35 cellular contexts compared by ENCODE assay signal in the genomic region with DNA sequence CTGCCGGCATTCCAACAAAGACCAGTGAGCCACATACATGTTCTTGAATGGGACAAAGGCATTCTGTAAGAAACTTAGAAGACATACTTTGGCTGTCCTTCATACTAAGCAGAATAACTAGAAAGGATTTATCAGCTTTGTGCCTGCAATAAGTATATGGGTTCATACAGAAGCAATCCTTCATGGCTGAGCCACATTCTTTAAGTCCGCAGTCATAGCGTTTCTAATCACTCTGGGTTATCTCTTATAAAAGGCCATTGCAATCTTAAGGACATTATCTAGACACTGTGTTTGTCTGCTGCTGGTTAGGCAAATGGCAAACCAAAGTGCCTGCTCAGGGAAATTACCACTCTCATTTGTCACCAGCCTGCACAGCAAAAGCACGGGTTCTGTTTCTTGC.
"Had no signal": no experiment of that assay in that cellular context is flagged by ENCODE, and none has a peak within 500 bp of the region (broad histone marks: within the 10 kb centered on the region; RNA-seq: fewer than 3 reads in every experiment).

No MANE protein-coding gene starts in this region.

- H3K4me3 ChIP-seq: MG63 had no signal

- H3K9ac ChIP-seq: KMS-11 had no signal

- H3K36me3 ChIP-seq: MG63 had no signal

- H3K9me3 ChIP-seq: MG63 had no signal

- H3K27ac ChIP-seq: KMS-11 had no signal

- H3K27me3 ChIP-seq: MG63 had no signal

- DNase-seq: Karpas-422, Kasumi-1, KBM-7, KG1, MG63, MM.1S, MV-4-11, NCI-H1048, NCI-H1092, NCI-H1092 treated with DMSO at 0.1 percent for 48 hours, NCI-H1105, NCI-H1105 treated with DMSO at 0.1 percent for 48 hours, NCI-H1417, NCI-H1417 treated with DMSO at 0.1 percent for 48 hours, NCI-H1436, NCI-H1436 treated with DMSO at 0.1 percent for 48 hours, NCI-H146, NCI-H1694, NCI-H1694 treated with DMSO at 0.1 percent for 48 hours, NCI-H187 treated with DMSO at 0.1 percent for 48 hours, NCI-H1930, NCI-H2029, NCI-H2029 treated with DMSO at 0.1 percent for 48 hours, NCI-H2081, NCI-H2081 treated with DMSO at 0.1 percent for 48 hours, NCI-H2107, NCI-H2171, NCI-H2171 treated with DMSO at 0.1 percent for 48 hours, NCI-H2227 treated with DMSO at 0.1 percent for 48 hours, NCI-H226, NCI-H345, NCI-H446, NCI-H446 treated with DMSO at 0.1 percent for 48 hours, NCI-H510A had no signal

- H3K4me2 ChIP-seq: KMS-11 had no signal
